Comparison of ENCODE assay signal across 14 cellular contexts in the genomic region with DNA sequence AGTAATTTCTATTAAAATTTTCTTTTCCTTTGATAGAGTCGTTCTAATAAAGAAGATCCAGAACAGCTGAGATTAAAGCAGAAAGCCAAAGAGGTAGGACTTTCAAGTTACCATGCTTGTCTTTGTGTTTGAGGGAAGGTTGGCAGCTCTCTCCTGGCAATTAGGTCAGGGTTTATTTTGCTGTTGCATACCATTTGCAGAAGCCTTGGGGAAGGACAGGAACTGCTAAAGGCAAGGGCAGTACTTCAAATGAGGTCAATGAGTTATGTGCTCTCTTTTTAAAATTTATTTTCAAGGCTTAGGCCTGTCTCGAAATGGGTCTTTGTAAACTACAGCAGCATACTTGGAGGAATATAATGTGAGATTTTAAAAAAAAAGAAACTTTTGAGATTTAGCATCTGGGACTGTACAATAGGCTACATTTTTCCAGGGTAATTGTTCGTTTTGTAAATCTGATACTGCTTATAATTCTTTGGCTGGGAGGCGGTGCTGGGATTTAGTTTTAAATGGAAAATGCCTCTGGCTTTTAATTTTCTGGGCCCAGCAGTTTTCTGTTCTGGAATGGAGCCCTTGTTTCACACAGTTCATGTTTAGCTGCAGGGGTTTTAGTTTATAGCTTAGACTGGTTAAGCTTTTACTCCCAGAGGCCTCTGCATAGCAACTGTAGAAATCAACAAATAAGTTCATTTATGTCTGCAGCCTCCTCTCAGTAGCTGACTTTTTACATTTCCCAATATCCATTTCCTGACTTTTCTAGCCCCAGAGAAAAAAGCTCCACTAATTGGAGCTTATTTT.
DNase-seq lines count a peak whose midpoint lies in the region; ATAC-seq and TF ChIP-seq lines count a peak whose summit lies in the region.
"Had no signal": no experiment of that assay in that cellular context is flagged by ENCODE, and none has a peak within 500 bp of the region (broad histone marks: within the 10 kb centered on the region; RNA-seq: fewer than 3 reads in every experiment).

No MANE protein-coding gene starts in this region.

- 53% methylated on average over 4 of the region's 4 CpGs for WGBS in hepatocyte (ENCODE audit: low lambda C conversion rate, missing lambda C conversion rate)

- H3K4me1 ChIP-seq in hepatocyte (ENCODE audit: insufficient read depth) (peaks cover 12% of the 10 kb centered on the region), gastrocnemius medialis (peaks cover 0 to 14% of the 10 kb centered on the region in 2 donors)

- H3K9me3 ChIP-seq in hepatocyte (ENCODE audit: low read depth): no peaks in the 10 kb centered on the region
- no peaks in the 10 kb centered on the region for H3K9me3 ChIP-seq in gastrocnemius medialis

- H3K27ac ChIP-seq in caudate nucleus (ENCODE audit: low read depth, low read length) (peak overlapping the region; percentile 22), hepatocyte (peak overlapping the region; percentile 64), gastrocnemius medialis (no peak overlapping the region)
- H3K27ac ChIP-seq: C4-2B had no signal

- no peaks in the 10 kb centered on the region for H3K9me2 ChIP-seq in hepatocyte (replicated peaks; ENCODE audit: insufficient read depth)

- no peak overlapping the region for H2AFZ ChIP-seq in hepatocyte

- H3K36me3 ChIP-seq in hepatocyte (replicated peaks; ENCODE audit: insufficient read depth, low read depth) (no peaks in the 10 kb centered on the region), gastrocnemius medialis (no peaks in the 10 kb centered on the region)

- in situ Hi-C loops in G401 (cut with HindIII; ENCODE audit: low sequenced_read_pairs) (no loop called here), gastrocnemius medialis (cut with MboI; ENCODE audit: low sequenced_read_pairs in 4 of 4) (no loop called here)

- no peak for ATAC-seq in GM18873 (IDR thresholded peaks at IDR 0.05; ENCODE audit: low FRiP score, unreplicated experiment)
- no peak for ATAC-seq in gastrocnemius medialis

- H3K4me3 ChIP-seq in hepatocyte (no peak overlapping the region), gastrocnemius medialis (no peak overlapping the region)

- DNase-seq in G401 (ENCODE audit: low spot score) (peak; percentile 21), caudate nucleus (lab: John Stamatoyannopoulos, UW) (peak in 1 of 61 donors; percentile 3), hepatocyte (ENCODE audit: low spot score) (peak; percentile 24), renal cortical epithelial cell (ENCODE audit: low read depth) (peak; percentile 93), ecto neural progenitor cell (ENCODE audit: low spot score) (no peak), gastrocnemius medialis (no peak)
- no peak for DNase-seq in activated T-cell treated with anti-CD3 and anti-CD28 coated beads, Interleukin-2, amount 50 U/mL, for 48 hours
- DNase-seq: activated CD4-positive, alpha-beta T cell treated with anti-CD3 and anti-CD28 coated beads, Interleukin-2, amount 10 ng/mL, durations not matched to agents 24 days and 14 days; immature natural killer cell; NCI-H1694 treated with DMSO at 0.1 percent for 48 hours; occipital lobe; T-helper 1 cell had no signal

- H3K79me2 ChIP-seq in hepatocyte: no peaks in the 10 kb centered on the region

- no peaks in the 10 kb centered on the region for H4K20me1 ChIP-seq in hepatocyte (ENCODE audit: insufficient read depth, poor library complexity, severe bottlenecking)

- TF ChIP-seq POLR2A in gastrocnemius medialis (IDR thresholded peaks at IDR 0.05): no peak

- H3K27me3 ChIP-seq in hepatocyte (no peaks in the 10 kb centered on the region), gastrocnemius medialis (no peaks in the 10 kb centered on the region)

- intact Hi-C loops in gastrocnemius medialis (cut with DNase I; ENCODE audit: low total_unique reads): no loop called here

- TF ChIP-seq CTCF in hepatocyte (IDR thresholded peaks at IDR 0.05; ENCODE audit: poor library complexity): no peak
- no peak for TF ChIP-seq CTCF in gastrocnemius medialis (IDR thresholded peaks at IDR 0.05 in 4 of 5, conservative IDR thresholded peaks at IDR 0.05 in 1 of 5)

- H3K4me2 ChIP-seq in hepatocyte: no peak overlapping the region

Comparison
In these comparisons a context has a peak if more than half of its experiments do, and no peak if none do; other contexts are left out.
1. DNase-seq: peak in G401 (single experiment), hepatocyte (single experiment) and renal cortical epithelial cell (single experiment); none in activated T-cell treated with anti-CD3 and anti-CD28 coated beads, Interleukin-2, amount 50 U/mL, for 48 hours (0 of 2), ecto neural progenitor cell (single experiment) and gastrocnemius medialis (0 of 2).
2. H3K27ac ChIP-seq: peak in caudate nucleus (single experiment) and hepatocyte (single experiment); none in gastrocnemius medialis (0 of 4).